ENCODE assay signal across 1 cellular context in the genomic region with DNA sequence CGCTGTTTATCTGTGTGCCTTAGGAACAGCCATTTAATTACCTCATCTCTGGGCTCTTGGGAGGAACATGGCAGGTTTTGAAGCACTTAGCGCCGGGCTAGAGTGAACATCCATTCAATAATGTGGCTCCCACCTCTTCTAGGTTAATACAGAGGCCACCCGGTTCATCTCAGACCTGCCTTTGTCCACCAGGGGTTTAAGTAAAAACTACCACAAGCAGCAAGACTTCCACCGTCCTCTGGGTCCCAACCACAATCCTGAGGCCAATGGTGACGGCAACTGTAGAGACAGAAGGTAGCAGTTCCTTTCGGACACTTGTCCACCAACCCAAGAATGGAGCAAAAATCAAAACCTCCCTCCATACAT.
TF ChIP-seq lines count a peak whose summit lies in the region.

No MANE protein-coding gene starts in this region.

TF ChIP-seq in H1, 55 proteins besides CTCF, POLR2A, EP300 and RAD21:
- TF ChIP-seq SIN3A (conservative IDR thresholded peaks at IDR 0.05 in 1 of 2, IDR thresholded peaks at IDR 0.05 in 1 of 2; ENCODE audit: low read depth in 1 of 2, low read length in 2 of 2) (no peak), CBX5 (IDR thresholded peaks at IDR 0.05; ENCODE audit: low read depth, low read length) (no peak), TCF12 (IDR thresholded peaks at IDR 0.05; ENCODE audit: low read depth, low read length) (no peak), CEBPB (IDR thresholded peaks at IDR 0.05; ENCODE audit: low read depth, low read length) (no peak), MAFK (IDR thresholded peaks at IDR 0.05; ENCODE audit: low read depth, low read length) (no peak), YY1 (IDR thresholded peaks at IDR 0.05; ENCODE audit: low read depth, low read length) (no peak), BCL11A (IDR thresholded peaks at IDR 0.05; ENCODE audit: low read depth in 2 of 2, low read length in 2 of 2) (no peak), SP4 (IDR thresholded peaks at IDR 0.05; ENCODE audit: low read length) (no peak), HDAC6 (IDR thresholded peaks at IDR 0.05; ENCODE audit: low read depth, low read length) (no peak), SIRT6 (IDR thresholded peaks at IDR 0.05; ENCODE audit: low read length) (no peak), CHD1 (IDR thresholded peaks at IDR 0.05; ENCODE audit: low read depth, low read length) (no peak), CREB1 (IDR thresholded peaks at IDR 0.05) (no peak), PHF8 (conservative IDR thresholded peaks at IDR 0.05; ENCODE audit: low read depth, low read length) (no peak), POU5F1 (IDR thresholded peaks at IDR 0.05; ENCODE audit: low read depth, low read length) (no peak), KDM1A (IDR thresholded peaks at IDR 0.05; ENCODE audit: borderline replicate concordance, low read length) (no peak), TEAD4 (IDR thresholded peaks at IDR 0.05; ENCODE audit: low read depth, low read length) (no peak), RBBP5 (IDR thresholded peaks at IDR 0.05; ENCODE audit: borderline replicate concordance, low read depth, low read length) (no peak)
